In the genomic region with DNA sequence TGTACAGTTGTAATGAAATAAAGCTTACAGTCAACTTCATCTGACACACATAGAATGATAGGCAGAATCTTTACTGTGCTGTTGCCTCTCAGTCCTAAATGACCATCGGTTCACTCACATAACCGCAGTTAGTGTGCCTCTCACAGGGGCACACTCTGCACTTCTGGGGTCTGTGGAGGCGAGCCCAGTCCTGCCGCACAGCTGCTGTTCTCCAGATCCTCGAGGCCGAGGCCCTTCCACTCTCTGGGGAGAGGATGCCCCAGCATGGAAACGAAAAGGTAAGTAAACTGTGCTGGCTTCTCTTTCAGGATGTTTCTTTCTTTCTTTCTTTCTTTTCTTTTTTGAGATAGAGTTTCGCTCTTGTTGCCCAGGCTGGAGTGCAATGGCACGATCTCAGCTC, we compare ENCODE assay signal across 22 cellular contexts.
"Had no signal": no experiment of that assay in that cellular context is flagged by ENCODE, and none has a peak within 500 bp of the region (broad histone marks: within the 10 kb centered on the region; RNA-seq: fewer than 3 reads in every experiment).

No MANE protein-coding gene starts in this region.

- H3K27ac ChIP-seq: adrenal gland, KMS-11, SJSA1 had no signal

- H3K36me3 Mint-ChIP-seq: activated naive CD8-positive, alpha-beta T cell treated with anti-CD3 and anti-CD28 coated beads, Interleukin-2, amount 10 ng/mL, durations not matched to agents 7 days and 5 days had no signal

- H3K4me1 ChIP-seq: adrenal gland had no signal

- ATAC-seq: activated CD8-positive, alpha-beta T cell treated with anti-CD3 and anti-CD28 coated beads, Interleukin-2, amount 10 ng/mL, durations not matched to agents 7 days and 5 days; SK-N-SH treated with all-trans-retinoic acid at 6 μM for 48 hours had no signal

- H3K9me3 ChIP-seq: adrenal gland, MG63 had no signal

- H3K27me3 ChIP-seq: MG63 had no signal

- H3K27ac Mint-ChIP-seq: activated CD8-positive, alpha-beta T cell treated with anti-CD3 and anti-CD28 coated beads, Interleukin-2, amount 10 ng/mL, durations not matched to agents 7 days and 5 days; activated naive CD8-positive, alpha-beta T cell treated with anti-CD3 and anti-CD28 coated beads, Interleukin-2, amount 10 ng/mL, durations not matched to agents 7 days and 5 days had no signal

- H3K36me3 ChIP-seq: adrenal gland, MG63, SJSA1 had no signal

- H3K9me3 Mint-ChIP-seq: activated naive CD8-positive, alpha-beta T cell treated with anti-CD3 and anti-CD28 coated beads, Interleukin-2, amount 10 ng/mL, durations not matched to agents 7 days and 5 days had no signal

- H3K4me3 ChIP-seq: adrenal gland, MG63, SJSA1 had no signal

- H3K4me3 Mint-ChIP-seq: activated CD8-positive, alpha-beta T cell treated with anti-CD3 and anti-CD28 coated beads, Interleukin-2, amount 10 ng/mL, durations not matched to agents 7 days and 5 days; activated naive CD8-positive, alpha-beta T cell treated with anti-CD3 and anti-CD28 coated beads, Interleukin-2, amount 10 ng/mL, durations not matched to agents 7 days and 5 days had no signal

- DNase-seq: activated CD4-positive, alpha-beta T cell treated with anti-CD3 and anti-CD28 coated beads for 48 hours; activated CD4-positive, alpha-beta T cell treated with anti-CD3 and anti-CD28 coated beads, Interleukin-2, amount 50 U/mL, for 4 hours; activated CD4-positive, CD25-positive, alpha-beta regulatory T cell treated with anti-CD3 and anti-CD28 coated beads, Interleukin-2, amount 50 U/mL, for 72 hours; activated CD8-positive, alpha-beta memory T cell treated with anti-CD3 and anti-CD28 coated beads, Interleukin-2, amount 50 U/mL, for 48 hours; activated CD8-positive, alpha-beta T cell treated with anti-CD3 and anti-CD28 coated beads, Interleukin-2, amount 10 ng/mL, durations not matched to agents 7 days and 5 days; activated naive CD4-positive, alpha-beta T cell treated with anti-CD3 and anti-CD28 coated beads, Interleukin-2, amount 50 U/mL, for 16 hours; activated naive CD8-positive, alpha-beta T cell treated with anti-CD3 and anti-CD28 coated beads, Interleukin-2, amount 10 ng/mL, durations not matched to agents 7 days and 5 days; activated T-cell treated with anti-CD3 and anti-CD28 coated beads, Interleukin-2, amount 50 U/mL, for 1 hour; adrenal gland; aorta; central memory CD4-positive, alpha-beta T cell; MG63; MV-4-11; NCI-H1417 treated with DMSO at 0.1 percent for 48 hours; NCI-H1694 treated with DMSO at 0.1 percent for 48 hours; NCI-H446; NCI-H524; SHP77; SW 1271 had no signal

- H3K9ac ChIP-seq: KMS-11 had no signal

- H3K4me2 ChIP-seq: KMS-11 had no signal

- H3K4me1 Mint-ChIP-seq: activated naive CD8-positive, alpha-beta T cell treated with anti-CD3 and anti-CD28 coated beads, Interleukin-2, amount 10 ng/mL, durations not matched to agents 7 days and 5 days had no signal
